8 cellular contexts compared by ENCODE assay signal in the genomic region with DNA sequence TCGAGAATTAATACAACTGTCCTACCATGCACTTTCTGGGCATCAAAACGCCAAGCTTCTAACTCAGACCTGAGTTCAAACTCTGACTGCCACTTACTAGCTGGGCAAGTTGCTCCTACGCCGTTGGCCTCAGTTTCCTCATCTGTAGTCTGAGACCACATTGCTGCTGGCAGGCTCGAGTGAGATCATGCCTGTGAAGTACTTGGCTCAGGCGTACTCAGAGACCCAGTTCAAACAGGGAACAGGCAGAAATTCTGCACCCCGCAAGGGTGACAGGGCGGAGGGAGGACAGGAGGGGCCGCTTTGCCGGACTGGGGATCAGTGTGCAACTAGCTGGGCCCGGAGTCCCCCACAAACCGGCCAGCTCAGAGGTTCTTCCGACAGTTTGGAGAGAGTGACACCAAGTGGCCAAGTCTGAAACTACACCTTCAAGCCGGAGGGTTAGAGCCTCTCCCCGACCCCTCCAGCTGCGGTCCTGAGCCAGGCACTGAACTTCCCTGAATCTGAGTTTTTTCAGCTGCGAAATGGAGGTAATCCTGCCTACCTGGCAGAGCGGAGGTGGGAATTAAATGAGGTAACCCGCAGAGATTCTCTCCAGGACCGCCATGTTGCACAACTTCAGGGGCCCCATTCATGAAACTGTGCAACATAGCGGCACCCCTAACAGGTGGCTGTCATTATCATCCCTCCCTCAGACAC. TPM values are rescaled to one million over a fixed set of nuclear protein-coding genes. Genes with fewer than 3 reads are reported as not detected.
DNase-seq lines count a peak whose midpoint lies in the region; ATAC-seq and TF ChIP-seq lines count a peak whose summit lies in the region.

No MANE protein-coding gene starts in this region.

- peak overlapping the region in 2 of 11 experiments; percentile 7 to 13; a peak in 1 of 22 replicates for H3K9ac ChIP-seq in BLaER1 treated with 17β-estradiol and CSF1 and Interleukin-3, amounts not matched to agents 10 nM and 100 nM

- no peaks in the 10 kb centered on the region for H3K27me3 ChIP-seq in BLaER1 treated with 17β-estradiol and CSF1 and Interleukin-3, amounts not matched to agents 10 nM and 100 nM
- no peaks in the 10 kb centered on the region for H3K27me3 ChIP-seq in lung (ENCODE audit: control insufficient read depth, insufficient read depth)

- peak overlapping the region; percentile 60 to 84 (median 72) for H3K4me2 ChIP-seq in BLaER1 treated with 17β-estradiol and CSF1 and Interleukin-3, amounts not matched to agents 10 nM and 100 nM

- no peak overlapping the region for H3K27ac ChIP-seq in BLaER1 treated with 17β-estradiol and CSF1 and Interleukin-3, amounts not matched to agents 10 nM and 100 nM
- H3K27ac ChIP-seq in coronary artery = no peak overlapping the region
- no peak overlapping the region for H3K27ac ChIP-seq in lung (ENCODE audit: low read depth in 1 of 2, low read length in 1 of 2)

- H3K36me3 ChIP-seq in BLaER1 treated with 17β-estradiol and CSF1 and Interleukin-3, amounts not matched to agents 10 nM and 100 nM = no peaks in the 10 kb centered on the region
- H3K36me3 ChIP-seq in lung (ENCODE audit: control insufficient read depth in 2 of 2, insufficient read depth in 2 of 2, low read length in 2 of 2) = no peaks in the 10 kb centered on the region

- TF ChIP-seq CTCF in coronary artery (IDR thresholded peaks at IDR 0.05) (peak; percentile 87), lung (IDR thresholded peaks at IDR 0.05; ENCODE audit: control extremely low read depth, extremely low read depth) (peak; percentile 54)

- no peak overlapping the region; a peak in 2 of 20 replicates for H3K4me3 ChIP-seq in BLaER1 treated with 17β-estradiol and CSF1 and Interleukin-3, amounts not matched to agents 10 nM and 100 nM
- H3K4me3 ChIP-seq in coronary artery (peak overlapping the region; percentile 59), lung (no peak overlapping the region)

- WGBS in lung, 2 donors = 20 to 23% methylated on average over 21 of the region's 21 CpGs

- no peaks in the 10 kb centered on the region for H4K20me1 ChIP-seq in BLaER1 treated with 17β-estradiol and CSF1 and Interleukin-3, amounts not matched to agents 10 nM and 100 nM

- peaks cover 21 to 45% (median 32%) of the 10 kb centered on the region in 10 experiments for H3K4me1 ChIP-seq in BLaER1 treated with 17β-estradiol and CSF1 and Interleukin-3, amounts not matched to agents 10 nM and 100 nM
- peaks cover 0 to 5% of the 10 kb centered on the region in 2 donors for H3K4me1 ChIP-seq in lung (ENCODE audit: control insufficient read depth in 2 of 2, insufficient read depth in 2 of 2, low read length in 2 of 2)

- no peaks in the 10 kb centered on the region for H3K9me3 ChIP-seq in BLaER1 treated with 17β-estradiol and CSF1 and Interleukin-3, amounts not matched to agents 10 nM and 100 nM (replicated peaks in 1 of 11)
- H3K9me3 ChIP-seq in lung (ENCODE audit: control insufficient read depth in 2 of 2, insufficient read depth in 1 of 2, low read length in 1 of 2) = no peaks in the 10 kb centered on the region

- peak; percentile 50 for ATAC-seq in GM21381 (IDR thresholded peaks at IDR 0.05; ENCODE audit: unreplicated experiment)
- ATAC-seq in lung (ENCODE audit: insufficient read depth, low FRiP score) = peak; percentile 53
- ATAC-seq in HG03025 (IDR thresholded peaks at IDR 0.05; ENCODE audit: low FRiP score, unreplicated experiment) = no peak

- DNase-seq in NCI-H2227 treated with DMSO at 0.1 percent for 48 hours (lab: John Stamatoyannopoulos, UW) = peak; percentile 21
- DNase-seq in activated CD4-positive, alpha-beta T cell treated with anti-CD3 and anti-CD28 coated beads for 4 hours = peak; percentile 51 to 52
- DNase-seq in coronary artery (ENCODE audit: low spot score) = peak; percentile 82
- DNase-seq in lung (ENCODE audit: low spot score) = peak; percentile 62
- peak; percentile 25 for DNase-seq in stimulated activated CD8-positive, alpha-beta memory T cell treated with anti-CD3 and anti-CD28 coated beads, Interleukin-4, amount 100 ng/mL, for 24 hours (ENCODE audit: low read depth)

RNA-seq across cellular contexts. Expression of a gene that starts 46.0 kb away (rescaled TPM):
- 10 to 100 TPM; 51.4 to 80.4 TPM for total RNA-seq in lung
- polyA plus RNA-seq in lung = 10 to 100 TPM; 62.0 to 67.3 TPM

Comparison
In these comparisons a context has a peak if more than half of its experiments do, and no peak if none do; other contexts are left out.
1. DNase-seq: peak in every context shown above with its lines; median percentile 82 in coronary artery; 62 in lung; 52 in activated CD4-positive, alpha-beta T cell treated with anti-CD3 and anti-CD28 coated beads for 4 hours; 25 in stimulated activated CD8-positive, alpha-beta memory T cell treated with anti-CD3 and anti-CD28 coated beads, Interleukin-4, amount 100 ng/mL, for 24 hours; 21 in NCI-H2227 treated with DMSO at 0.1 percent for 48 hours.